ENCODE assay signal across 9 cellular contexts in the genomic region with DNA sequence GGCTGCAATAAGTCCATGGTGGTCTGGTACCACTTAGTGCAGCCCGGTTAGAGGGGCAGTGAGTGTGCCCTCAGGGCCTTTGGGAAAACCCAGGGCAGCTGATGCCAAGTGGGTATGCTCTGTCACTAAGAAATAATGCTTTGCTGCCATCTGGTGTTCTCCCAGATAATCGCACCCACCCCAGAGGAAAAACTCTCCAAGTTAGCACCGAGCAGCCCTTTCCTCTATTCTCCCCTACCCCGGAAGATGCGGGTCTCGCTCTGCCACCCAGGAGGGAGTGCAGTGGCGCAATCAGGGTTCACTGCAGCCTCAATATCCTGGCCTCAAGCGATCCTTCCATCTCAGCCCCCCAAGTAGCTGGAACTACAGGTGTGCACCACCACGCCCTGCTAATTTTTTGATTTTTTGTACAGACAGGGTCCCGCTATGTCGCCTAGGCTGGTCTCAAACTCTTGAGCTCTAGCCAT. TPM values are rescaled to one million over a fixed set of nuclear protein-coding genes. Genes with fewer than 3 reads are reported as not detected.
A peak's percentile ranks its signal among the peaks of the same experiment; 100 is the strongest.
DNase-seq lines count a peak whose midpoint lies in the region; ATAC-seq lines count a peak whose summit lies in the region.
"Had no signal": no experiment of that assay in that cellular context is flagged by ENCODE, and none has a peak within 500 bp of the region (broad histone marks: within the 10 kb centered on the region; RNA-seq: fewer than 3 reads in every experiment).

No MANE protein-coding gene starts in this region.

- H3K36me3 Mint-ChIP-seq in activated CD8-positive, alpha-beta memory T cell treated with anti-CD3 and anti-CD28 coated beads, Interleukin-2, amount 10 ng/mL, durations not matched to agents 7 days and 5 days = peaks cover 9% of the 10 kb centered on the region

- H3K4me1 Mint-ChIP-seq in activated CD8-positive, alpha-beta memory T cell treated with anti-CD3 and anti-CD28 coated beads, Interleukin-2, amount 10 ng/mL, durations not matched to agents 7 days and 5 days = peaks cover 23% of the 10 kb centered on the region

- in situ Hi-C loops in Caki2 (cut with HindIII; ENCODE audit: low pct_unique_long_range_greater_than_20kb, low sequenced_read_pairs) = no loop called here

- H3K27ac Mint-ChIP-seq in activated CD8-positive, alpha-beta memory T cell treated with anti-CD3 and anti-CD28 coated beads, Interleukin-2, amount 10 ng/mL, durations not matched to agents 7 days and 5 days = peak overlapping the region; percentile 57
- H3K27ac Mint-ChIP-seq: T-helper 1 cell treated with Interleukin-12 subunit alpha and Interleukin-12 subunit beta and Interleukin-4 antibody, amounts not matched to agents 30 μg/mL and 1 μg/mL, for 36 hours had no signal

- no peak overlapping the region for H3K4me3 Mint-ChIP-seq in activated CD8-positive, alpha-beta memory T cell treated with anti-CD3 and anti-CD28 coated beads, Interleukin-2, amount 10 ng/mL, durations not matched to agents 7 days and 5 days
- H3K4me3 Mint-ChIP-seq: T-helper 1 cell treated with Interleukin-12 subunit alpha and Interleukin-12 subunit beta and Interleukin-4 antibody, amounts not matched to agents 30 μg/mL and 1 μg/mL, for 36 hours had no signal

- H3K27me3 Mint-ChIP-seq in activated CD8-positive, alpha-beta memory T cell treated with anti-CD3 and anti-CD28 coated beads, Interleukin-2, amount 10 ng/mL, durations not matched to agents 7 days and 5 days = no peaks in the 10 kb centered on the region

- H3K9me3 Mint-ChIP-seq in activated CD8-positive, alpha-beta memory T cell treated with anti-CD3 and anti-CD28 coated beads, Interleukin-2, amount 10 ng/mL, durations not matched to agents 7 days and 5 days (ENCODE audit: low read depth) = no peaks in the 10 kb centered on the region
- H3K9me3 Mint-ChIP-seq: T-helper 1 cell treated with Interleukin-12 subunit alpha and Interleukin-12 subunit beta and Interleukin-4 antibody, amounts not matched to agents 30 μg/mL and 1 μg/mL, for 36 hours had no signal

- CTCF ChIA-PET in activated CD8-positive, alpha-beta memory T cell treated with anti-CD3 and anti-CD28 coated beads, Interleukin-2, amount 10 ng/mL, durations not matched to agents 7 days and 5 days (lab: Charles Lee) = interaction anchor here (0.6 to 12.1 kb wide), 57 partner anchors 10 to 1019 kb away, joined by 3 to 151 read pairs (median 4); a partner anchor contains a TSS

- DNase-seq in Caki2 (ENCODE audit: low read depth) (peak; percentile 52), NOMO-1 treated with DMSO at 0.1 percent for 48 hours (lab: John Stamatoyannopoulos, UW; ENCODE audit: unreplicated experiment) (peak; percentile 40), epidermal melanocyte (ENCODE audit: insufficient read length, low spot score) (peak; percentile 83), mucosa of gallbladder (ENCODE audit: low spot score) (peak; percentile 69)
- peak; percentile 79 for DNase-seq in activated CD8-positive, alpha-beta memory T cell treated with anti-CD3 and anti-CD28 coated beads, Interleukin-2, amount 10 ng/mL, durations not matched to agents 7 days and 5 days
- DNase-seq in stimulated activated CD8-positive, alpha-beta memory T cell treated with anti-CD3 and anti-CD28 coated beads, Interleukin-7, amount 100 ng/mL, for 24 hours (ENCODE audit: low read depth) = peak; percentile 38

- ATAC-seq in HG03378 (IDR thresholded peaks at IDR 0.05; ENCODE audit: unreplicated experiment) (peak; percentile 55), GM18867 (IDR thresholded peaks at IDR 0.05; ENCODE audit: unreplicated experiment) (no peak)
- ATAC-seq in activated CD8-positive, alpha-beta memory T cell treated with anti-CD3 and anti-CD28 coated beads, Interleukin-2, amount 10 ng/mL, durations not matched to agents 7 days and 5 days = peak; percentile 87

RNA-seq across cellular contexts. Expression of a gene that starts 21.3 kb away (rescaled TPM):
- total RNA-seq in Caki2 (2014; rRNA removed; shearing (Covaris generic); ENCODE audit: low replicate concordance) = 3.5 and 6.0 TPM in 2 replicates
- 10 to 100 TPM; 14.1 to 15.0 TPM for total RNA-seq in activated CD8-positive, alpha-beta memory T cell treated with anti-CD3 and anti-CD28 coated beads, Interleukin-2, amount 10 ng/mL, durations not matched to agents 7 days and 5 days
- total RNA-seq in mucosa of gallbladder = 5.6 TPM

RNA-seq across cellular contexts. Expression of a gene that starts 26.0 kb away (rescaled TPM):
- 139 and 184 TPM in 2 replicates for total RNA-seq in Caki2 (2014; rRNA removed; shearing (Covaris generic); ENCODE audit: low replicate concordance)
- 10 to 100 TPM; 66.4 to 80.2 TPM for total RNA-seq in activated CD8-positive, alpha-beta memory T cell treated with anti-CD3 and anti-CD28 coated beads, Interleukin-2, amount 10 ng/mL, durations not matched to agents 7 days and 5 days
- 47.1 TPM for total RNA-seq in mucosa of gallbladder

RNA-seq across cellular contexts. Expression of a gene that starts 28.2 kb away (rescaled TPM):
- 91.5 and 92.0 TPM in 2 replicates for total RNA-seq in Caki2 (2014; rRNA removed; shearing (Covaris generic); ENCODE audit: low replicate concordance)
- total RNA-seq in activated CD8-positive, alpha-beta memory T cell treated with anti-CD3 and anti-CD28 coated beads, Interleukin-2, amount 10 ng/mL, durations not matched to agents 7 days and 5 days = 100 to 1,000 TPM; 108 to 114 TPM
- 123 TPM for total RNA-seq in mucosa of gallbladder
